In genomic region chr7:35454575-35455385, GRCh38 we compare ENCODE assay signal across 23 cellular contexts.
DNase-seq lines count a peak whose midpoint lies in the region; ATAC-seq, FAIRE-seq and TF ChIP-seq lines count a peak whose summit lies in the region.
"Had no signal": no experiment of that assay in that cellular context is flagged by ENCODE, and none has a peak within 500 bp of the region (broad histone marks: within the 10 kb centered on the region; RNA-seq: fewer than 3 reads in every experiment).

No MANE protein-coding gene starts in this region.

- H3K36me3 Mint-ChIP-seq in mesothelial cell of epicardium (no peaks in the 10 kb centered on the region), CD14-positive monocyte (peaks cover 0 to 3% of the 10 kb centered on the region in 2 donors)
- H3K36me3 Mint-ChIP-seq: activated naive CD4-positive, alpha-beta T cell treated with anti-CD3 and anti-CD28 coated beads, Interleukin-2, amount 10 ng/mL, durations not matched to agents 7 days and 5 days had no signal

- intact Hi-C loops in left ventricle myocardium superior (cut with micrococcal nuclease) (no loop called here), CD14-positive monocyte (cut with micrococcal nuclease) (no loop called here), ascending aorta (cut with DNase I) (no loop called here)

- DNase-seq in D341Med (ENCODE audit: low spot score): peak; percentile 36
- peak; percentile 45 for DNase-seq in RWPE2 (ENCODE audit: low spot score)
- DNase-seq in left ventricle myocardium superior: peak; percentile 37
- no peak for DNase-seq in mesothelial cell of epicardium (ENCODE audit: low spot score in 2 of 2, unreplicated experiment in 2 of 2)
- DNase-seq in CD14-positive monocyte (ENCODE audit: low spot score): no peak
- DNase-seq in D721Med (ENCODE audit: insufficient read length, low spot score): no peak
- no peak for DNase-seq in ascending aorta (ENCODE audit: low spot score in 2 of 2)
- no peak for DNase-seq in DMS114 treated with DMSO at 0.1 percent for 48 hours (lab: John Stamatoyannopoulos, UW; ENCODE audit: unreplicated experiment)
- DNase-seq: activated CD4-positive, alpha-beta T cell treated with anti-CD3 and anti-CD28 coated beads for 4 hours; activated naive CD4-positive, alpha-beta T cell treated with anti-CD3 and anti-CD28 coated beads, Interleukin-2, amount 10 ng/mL, durations not matched to agents 7 days and 5 days; BE2C; COR-L47; effector memory CD4-positive, alpha-beta T cell; mammary epithelial cell; naive B cell; NCI-H1105; NCI-H2081; NCI-H446; PC-3; SJCRH30; uterus had no signal

- H3K27ac ChIP-seq in RWPE2 (ENCODE audit: poor library complexity, severe bottlenecking) (no peak overlapping the region), ascending aorta (no peak overlapping the region)
- H3K27ac ChIP-seq: ovary, SJCRH30, uterus had no signal

- no peak overlapping the region for H3K27ac Mint-ChIP-seq in mesothelial cell of epicardium
- H3K27ac Mint-ChIP-seq in CD14-positive monocyte: peak overlapping the region in 2 of 7 donors; percentile 4 to 47
- H3K27ac Mint-ChIP-seq: activated naive CD4-positive, alpha-beta T cell treated with anti-CD3 and anti-CD28 coated beads, Interleukin-2, amount 10 ng/mL, durations not matched to agents 7 days and 5 days had no signal

- H3K4me1 ChIP-seq in RWPE2 (ENCODE audit: insufficient read depth, poor library complexity, severe bottlenecking) (no peaks in the 10 kb centered on the region), ascending aorta (no peaks in the 10 kb centered on the region)
- H3K4me1 ChIP-seq: uterus had no signal

- TF ChIP-seq CTCF in RWPE2 (IDR thresholded peaks at IDR 0.05; ENCODE audit: poor library complexity, severe bottlenecking) (no peak), mesothelial cell of epicardium (IDR thresholded peaks at IDR 0.05; ENCODE audit: unreplicated experiment) (no peak), CD14-positive monocyte (IDR thresholded peaks at IDR 0.05) (no peak), D721Med (IDR thresholded peaks at IDR 0.05; ENCODE audit: insufficient read depth, missing control alignments) (no peak), ascending aorta (IDR thresholded peaks at IDR 0.05) (no peak)

- ATAC-seq in RWPE2 (ENCODE audit: low read depth) (no peak; the same call in 2 of the 3 replicates), left ventricle myocardium superior (peak; percentile 23)
- ATAC-seq: PC-3 had no signal

- peaks cover 9% of the 10 kb centered on the region for H3K27me3 ChIP-seq in RWPE2 (ENCODE audit: insufficient read depth, poor library complexity, severe bottlenecking)
- H3K27me3 ChIP-seq in ascending aorta: no peaks in the 10 kb centered on the region
- H3K27me3 ChIP-seq: BE2C, ovary, SJCRH30, uterus had no signal

- H3K36me3 ChIP-seq in RWPE2 (ENCODE audit: low read depth) (no peaks in the 10 kb centered on the region), ascending aorta (no peaks in the 10 kb centered on the region)
- H3K36me3 ChIP-seq: BE2C, ovary, SJCRH30, uterus had no signal

- peak overlapping the region; percentile 36 for H3K4me3 Mint-ChIP-seq in mesothelial cell of epicardium
- peak overlapping the region in 1 of 2 donors; percentile 75 for H3K4me3 Mint-ChIP-seq in CD14-positive monocyte
- H3K4me3 Mint-ChIP-seq: activated naive CD4-positive, alpha-beta T cell treated with anti-CD3 and anti-CD28 coated beads, Interleukin-2, amount 10 ng/mL, durations not matched to agents 7 days and 5 days had no signal

- H3K4me3 ChIP-seq in RWPE2 (ENCODE audit: severe bottlenecking) (no peak overlapping the region), ascending aorta (no peak overlapping the region)
- H3K4me3 ChIP-seq: ovary, SJCRH30, uterus had no signal

- H3K27me3 Mint-ChIP-seq in mesothelial cell of epicardium (ENCODE audit: low read depth) (peaks cover 6% of the 10 kb centered on the region), CD14-positive monocyte (ENCODE audit: low read depth in 3 of 3) (peaks cover 28 to 37% (median 31%) of the 10 kb centered on the region in 3 donors)

- H3K4me1 Mint-ChIP-seq in mesothelial cell of epicardium (no peaks in the 10 kb centered on the region), CD14-positive monocyte (peaks cover 4% of the 10 kb centered on the region)
- H3K4me1 Mint-ChIP-seq: activated naive CD4-positive, alpha-beta T cell treated with anti-CD3 and anti-CD28 coated beads, Interleukin-2, amount 10 ng/mL, durations not matched to agents 7 days and 5 days had no signal

- FAIRE-seq in D721Med (lab: Jason Lieb, UNC): no peak
- FAIRE-seq: islet of Langerhans had no signal

- no peaks in the 10 kb centered on the region for H3K9me3 ChIP-seq in RWPE2 (ENCODE audit: severe bottlenecking)
- H3K9me3 ChIP-seq in ascending aorta: peaks cover 0 to 3% of the 10 kb centered on the region in 2 donors
- H3K9me3 ChIP-seq: BE2C, ovary, SJCRH30, uterus had no signal

- peaks cover 36% of the 10 kb centered on the region for H3K9me3 Mint-ChIP-seq in mesothelial cell of epicardium
- H3K9me3 Mint-ChIP-seq in CD14-positive monocyte: peaks cover 7 to 36% (median 21%) of the 10 kb centered on the region in 7 donors
- H3K9me3 Mint-ChIP-seq: activated naive CD4-positive, alpha-beta T cell treated with anti-CD3 and anti-CD28 coated beads, Interleukin-2, amount 10 ng/mL, durations not matched to agents 7 days and 5 days had no signal

Comparison
In these comparisons a context has a peak if more than half of its experiments do, and no peak if none do; other contexts are left out.
1. DNase-seq: peak in D341Med (single experiment), RWPE2 (single experiment) and left ventricle myocardium superior (single experiment); none in mesothelial cell of epicardium (0 of 2), CD14-positive monocyte (single experiment), D721Med (single experiment), ascending aorta (0 of 2) and DMS114 treated with DMSO at 0.1 percent for 48 hours (single experiment).